Comparison of ENCODE assay signal across 8 cellular contexts in the genomic region with DNA sequence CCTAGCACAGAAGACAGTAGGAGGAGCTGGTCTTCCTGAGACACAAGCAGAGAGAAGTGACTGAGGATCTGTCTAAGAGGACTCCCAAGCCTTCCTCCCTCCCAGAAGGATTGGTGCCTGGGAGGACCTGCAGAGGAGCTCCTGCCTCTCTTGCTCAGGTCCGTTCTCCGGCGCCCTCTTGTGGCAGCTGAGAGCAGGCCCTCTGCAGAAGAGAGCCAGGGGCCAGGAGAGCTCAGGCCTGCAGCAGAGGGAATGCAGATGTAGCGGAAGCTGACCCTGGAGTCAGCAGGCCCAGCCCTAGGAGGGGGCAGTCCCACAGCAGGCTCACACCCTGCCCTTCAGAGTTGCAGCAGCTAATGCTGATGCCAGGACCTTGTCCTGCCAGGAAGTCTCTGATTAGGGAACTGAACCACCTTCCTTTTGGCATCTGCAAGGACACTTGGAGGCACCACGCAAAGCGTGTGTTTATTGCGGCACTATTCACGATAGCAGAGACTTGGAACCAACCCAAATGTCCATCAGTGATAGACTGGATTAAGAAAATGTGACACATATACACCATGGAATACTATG.
DNase-seq lines count a peak whose midpoint lies in the region; ATAC-seq and TF ChIP-seq lines count a peak whose summit lies in the region.
"Not testable (repeated sequence)": the region's sequence is repeated elsewhere in the genome, so short reads cannot be mapped to it uniquely, and the experiment has no call there.

No MANE protein-coding gene starts in this region.

- peak; percentile 56 for DNase-seq in HT1080 (ENCODE audit: low read depth)
- DNase-seq in activated CD4-positive, alpha-beta T cell treated with anti-CD3 and anti-CD28 coated beads, Interleukin-2, amount 50 U/mL, for 48 hours: peak; percentile 71 to 78
- peak; percentile 22 for DNase-seq in brain microvascular endothelial cell
- DNase-seq in Right ventricle myocardium superior: peak; percentile 78
- peak; percentile 64 for DNase-seq in neural progenitor cell (ENCODE audit: low spot score)
- DNase-seq in type B pancreatic cell (ENCODE audit: extremely low spot score, unreplicated experiment): not testable (repeated sequence)

- H3K27me3 Mint-ChIP-seq in neural progenitor cell (ENCODE audit: insufficient read depth, low read depth); type B pancreatic cell: not testable (repeated sequence)

- not testable (repeated sequence) for H3K36me3 ChIP-seq in DOHH2 (ENCODE audit: control insufficient read depth, low read length); OCI-LY1 (ENCODE audit: insufficient read depth, low read length); brain microvascular endothelial cell (replicated peaks); neural progenitor cell

- H3K4me1 Mint-ChIP-seq in neural progenitor cell; type B pancreatic cell (ENCODE audit: unreplicated experiment): not testable (repeated sequence)

- intact Hi-C loops in Right ventricle myocardium superior (cut with DNase I): not testable (repeated sequence)

- H3K4me1 ChIP-seq in DOHH2 (ENCODE audit: control insufficient read depth, low read length) (peaks cover 40% of the 10 kb centered on the region), OCI-LY1 (ENCODE audit: insufficient read depth, low read length, severe bottlenecking) (peaks cover 18% of the 10 kb centered on the region)
- H3K4me1 ChIP-seq in neural progenitor cell: not testable (repeated sequence)

- H3K9me2 ChIP-seq in DOHH2 (replicated peaks; ENCODE audit: control insufficient read depth, low read length); OCI-LY1 (ENCODE audit: low read depth, low read length): not testable (repeated sequence)

- H3K4me2 ChIP-seq in DOHH2 (ENCODE audit: low read length): 0 out of 2 replicates have a peak overlapping the region, but pooled peaks have one; percentile 24
- not testable (repeated sequence) for H3K4me2 ChIP-seq in OCI-LY1 (ENCODE audit: low read length); neural progenitor cell

- not testable (repeated sequence) for H3K36me3 Mint-ChIP-seq in neural progenitor cell, type B pancreatic cell

- in situ Hi-C loops in brain microvascular endothelial cell (cut with HindIII; ENCODE audit: low pct_ligation_motif_present, low sequenced_read_pairs): not testable (repeated sequence)

- not testable (repeated sequence) for H3K4me3 Mint-ChIP-seq in neural progenitor cell, type B pancreatic cell

- not testable (repeated sequence) for H4K20me1 ChIP-seq in DOHH2 (ENCODE audit: control insufficient read depth, insufficient read depth, low read depth, low read length); OCI-LY1 (ENCODE audit: insufficient read depth, low read length); neural progenitor cell (ENCODE audit: low read depth)

- not testable (repeated sequence) for H2AFZ ChIP-seq in OCI-LY1 (ENCODE audit: low read length); neural progenitor cell (replicated peaks)

- H3K27ac Mint-ChIP-seq in neural progenitor cell, type B pancreatic cell: not testable (repeated sequence)

- H3K9ac ChIP-seq in OCI-LY1 (ENCODE audit: low read length); neural progenitor cell: not testable (repeated sequence)

- H3K27ac ChIP-seq in DOHH2 (ENCODE audit: low read depth, low read length); OCI-LY1 (ENCODE audit: low read depth, low read length, poor library complexity, severe bottlenecking); brain microvascular endothelial cell; neural progenitor cell: not testable (repeated sequence)

- not testable (repeated sequence) for H3K4me3 ChIP-seq in DOHH2 (ENCODE audit: low read length); OCI-LY1 (ENCODE audit: low read depth, low read length, poor library complexity, severe bottlenecking); brain microvascular endothelial cell (ENCODE audit: low read depth, low read length); neural progenitor cell

- H3F3A ChIP-seq in DOHH2 (ENCODE audit: control insufficient read depth, insufficient read depth); OCI-LY1 (ENCODE audit: insufficient read depth, low read length); neural progenitor cell (ENCODE audit: low read depth): not testable (repeated sequence)

- peak; percentile 76 for ATAC-seq in Right ventricle myocardium superior (ENCODE audit: poor library complexity)

- not testable (repeated sequence) for H3K79me2 ChIP-seq in DOHH2 (ENCODE audit: control insufficient read depth, low read length); OCI-LY1 (ENCODE audit: insufficient read depth, low read length); neural progenitor cell (ENCODE audit: low read depth)

- TF ChIP-seq CTCF in DOHH2 (IDR thresholded peaks at IDR 0.05; ENCODE audit: low read depth, low read length, poor library complexity, severe bottlenecking) (peak; percentile 76), OCI-LY1 (IDR thresholded peaks at IDR 0.05; ENCODE audit: low read length) (peak; percentile 35), brain microvascular endothelial cell (IDR thresholded peaks at IDR 0.05; ENCODE audit: low read depth, low read length, missing control alignments) (peak; percentile 74), neural progenitor cell (IDR thresholded peaks at IDR 0.05) (peak; percentile 47), type B pancreatic cell (conservative IDR thresholded peaks at IDR 0.05) (peak; percentile 57)

- H3K27me3 ChIP-seq in DOHH2 (ENCODE audit: control insufficient read depth, low read length); OCI-LY1 (ENCODE audit: insufficient read depth, low read length); brain microvascular endothelial cell (replicated peaks); neural progenitor cell: not testable (repeated sequence)

- not testable (repeated sequence) for H3K9me3 Mint-ChIP-seq in neural progenitor cell, type B pancreatic cell

- H3K9me3 ChIP-seq in DOHH2 (ENCODE audit: control insufficient read depth, insufficient read depth, low read length); OCI-LY1 (ENCODE audit: low read length); neural progenitor cell (ENCODE audit: low read depth): not testable (repeated sequence)
